ENCODE assay signal across 23 cellular contexts in the genomic region with DNA sequence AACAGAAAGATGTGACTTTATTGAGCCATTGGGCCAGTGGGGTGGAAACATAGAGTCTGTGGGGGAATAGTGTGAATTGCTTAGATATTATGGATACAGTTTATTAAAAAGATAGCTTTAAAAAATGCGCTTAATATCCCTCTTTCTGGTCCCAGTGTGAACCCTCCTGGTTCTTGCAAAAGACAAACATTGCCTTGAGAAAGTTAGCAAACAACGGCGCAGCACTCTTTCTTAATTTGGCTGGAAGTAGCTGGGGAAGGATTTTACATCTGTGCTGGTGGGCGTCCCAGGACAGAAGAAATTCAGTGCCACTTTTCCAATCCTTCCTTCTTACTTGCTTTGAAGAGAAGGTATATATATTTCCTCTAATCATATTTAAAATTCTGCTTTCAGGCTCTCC.
"Had no signal": no experiment of that assay in that cellular context is flagged by ENCODE, and none has a peak within 500 bp of the region (broad histone marks: within the 10 kb centered on the region; RNA-seq: fewer than 3 reads in every experiment).

No MANE protein-coding gene starts in this region.

- ATAC-seq: esophagus mucosa; gastrocnemius medialis; heart right ventricle; sciatic nerve; stimulated activated memory B cell treated with anti-CD40 and anti-IgM and Interleukin-4, amounts not matched to agents 10 μg/mL and 1 μg/mL and 100 μg/mL, for 72 hours had no signal

- H3K9ac ChIP-seq: parathyroid adenoma had no signal

- H3K4me1 Mint-ChIP-seq: nephron progenitor cell; stimulated activated memory B cell treated with anti-CD40 and anti-IgM and Interleukin-4, amounts not matched to agents 10 μg/mL and 1 μg/mL and 100 μg/mL, for 72 hours had no signal

- H3K36me3 Mint-ChIP-seq: stimulated activated memory B cell treated with anti-CD40 and anti-IgM and Interleukin-4, amounts not matched to agents 10 μg/mL and 1 μg/mL and 100 μg/mL, for 72 hours had no signal

- H3K4me1 ChIP-seq: gastrocnemius medialis, heart right ventricle, parathyroid adenoma, prostate gland, spleen, tibial artery had no signal

- H3K79me2 ChIP-seq: parathyroid adenoma had no signal

- DNase-seq: cortex of kidney; dorsolateral prefrontal cortex; effector CD8-positive, alpha-beta T cell; gastrocnemius medialis; heart right ventricle; hypothalamus; kidney glomerular epithelial cell; mesenchymal stem cell; midbrain; nephron progenitor cell; spleen; stimulated activated CD4-positive, alpha-beta T cell treated with anti-CD3 and anti-CD28 coated beads, Interleukin-15, amount 100 ng/mL, for 24 hours; stimulated activated CD4-positive, alpha-beta T cell treated with anti-CD3 and anti-CD28 coated beads, Interleukin-1b, Interleukin-23, amount 100 ng/mL, for 48 hours; stimulated activated CD4-positive, alpha-beta T cell treated with anti-CD3 and anti-CD28 coated beads, Interleukin-4, amount 100 ng/mL, for 24 hours; tibial artery had no signal

- H3K27ac Mint-ChIP-seq: nephron progenitor cell; stimulated activated memory B cell treated with anti-CD40 and anti-IgM and Interleukin-4, amounts not matched to agents 10 μg/mL and 1 μg/mL and 100 μg/mL, for 72 hours; stimulated activated naive CD8-positive, alpha-beta T cell treated with anti-CD3 and anti-CD28 coated beads, Interleukin-15, Interleukin-2, amounts not matched to agents 100 ng/mL and 50 ng/mL, for 24 hours had no signal

- H3K4me3 ChIP-seq: dorsolateral prefrontal cortex, gastrocnemius medialis, heart right ventricle, lung, prostate gland, spleen, tibial artery had no signal

- H3K27me3 ChIP-seq: dorsolateral prefrontal cortex, gastrocnemius medialis, heart right ventricle, spleen, tibial artery had no signal

- FAIRE-seq: islet of Langerhans had no signal

- H3K36me3 ChIP-seq: gastrocnemius medialis, heart right ventricle, prostate gland, spleen, tibial artery had no signal

- H3K4me3 Mint-ChIP-seq: nephron progenitor cell; stimulated activated memory B cell treated with anti-CD40 and anti-IgM and Interleukin-4, amounts not matched to agents 10 μg/mL and 1 μg/mL and 100 μg/mL, for 72 hours; stimulated activated naive CD8-positive, alpha-beta T cell treated with anti-CD3 and anti-CD28 coated beads, Interleukin-15, Interleukin-2, amounts not matched to agents 100 ng/mL and 50 ng/mL, for 24 hours had no signal

- H2AFZ ChIP-seq: parathyroid adenoma had no signal

- H3K27me3 Mint-ChIP-seq: stimulated activated naive CD8-positive, alpha-beta T cell treated with anti-CD3 and anti-CD28 coated beads, Interleukin-15, Interleukin-2, amounts not matched to agents 100 ng/mL and 50 ng/mL, for 24 hours had no signal

- H3K27ac ChIP-seq: dorsolateral prefrontal cortex, gastrocnemius medialis, heart right ventricle, parathyroid adenoma, prostate gland, spleen, tibial artery had no signal

- H3K9me3 ChIP-seq: gastrocnemius medialis, prostate gland, tibial artery had no signal
